Comparison of ENCODE assay signal across 16 cellular contexts in the genomic region with DNA sequence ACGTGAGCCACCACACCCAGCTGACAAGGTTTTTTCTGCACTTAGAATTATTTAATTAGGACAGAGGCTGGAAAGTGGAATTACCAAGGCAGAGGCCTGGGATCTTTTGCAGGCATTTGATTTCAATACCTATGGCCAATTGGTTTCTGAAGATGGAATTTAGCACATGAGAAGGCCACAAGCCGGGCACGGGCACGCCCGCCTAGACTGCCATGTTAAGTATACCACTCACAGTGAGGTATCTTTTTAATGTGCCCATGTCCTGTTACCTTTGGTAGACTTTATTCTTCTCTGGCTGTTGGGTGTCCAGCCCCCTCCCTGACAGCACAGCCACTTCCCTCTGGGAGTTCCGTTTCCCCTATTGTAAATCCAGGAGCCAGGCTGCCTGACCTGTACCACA. TPM values are rescaled to one million over a fixed set of nuclear protein-coding genes. Genes with fewer than 3 reads are reported as not detected.
DNase-seq lines count a peak whose midpoint lies in the region; ATAC-seq lines count a peak whose summit lies in the region.
"Had no signal": no experiment of that assay in that cellular context is flagged by ENCODE, and none has a peak within 500 bp of the region (broad histone marks: within the 10 kb centered on the region; RNA-seq: fewer than 3 reads in every experiment).

No MANE protein-coding gene starts in this region.

- H2AK5ac ChIP-seq in mesenchymal stem cell (ENCODE audit: low read length, severe bottlenecking): peak overlapping the region; percentile 81

- ATAC-seq in HG02678 (IDR thresholded peaks at IDR 0.05; ENCODE audit: unreplicated experiment): no peak
- no peak for ATAC-seq in GM21381 (IDR thresholded peaks at IDR 0.05; ENCODE audit: unreplicated experiment)

- H3K27me3 ChIP-seq in BLaER1 (no peaks in the 10 kb centered on the region), mesenchymal stem cell (ENCODE audit: control insufficient read depth in 1 of 2, insufficient read depth in 1 of 2, low read length in 2 of 2) (no peaks in the 10 kb centered on the region)
- H3K27me3 ChIP-seq in CD4-positive, alpha-beta memory T cell (ENCODE audit: insufficient read depth, low read length): no peaks in the 10 kb centered on the region

- H3K4me3 ChIP-seq in BLaER1: no peak overlapping the region
- no peak overlapping the region for H3K4me3 ChIP-seq in CD4-positive, alpha-beta memory T cell (ENCODE audit: low read length in 2 of 2)
- no peak overlapping the region for H3K4me3 ChIP-seq in mesenchymal stem cell (ENCODE audit: insufficient read depth in 1 of 2, low read depth in 1 of 2, low read length in 2 of 2)

- intact Hi-C loops in CD4-positive, alpha-beta memory T cell (cut with micrococcal nuclease): no loop called here
- intact Hi-C loops in activated CD4-positive, alpha-beta memory T cell treated with anti-CD3 and anti-CD28 coated beads for 36 hours (cut with micrococcal nuclease): no loop called here

- H3K27ac ChIP-seq in BLaER1 (peak overlapping the region; percentile 96), mesenchymal stem cell (ENCODE audit: low read length, poor library complexity, severe bottlenecking) (no peak overlapping the region)
- H3K27ac ChIP-seq in CD4-positive, alpha-beta memory T cell (ENCODE audit: low read depth, low read length): no peak overlapping the region

- H3K4me3 Mint-ChIP-seq in CD4-positive, alpha-beta memory T cell: peak overlapping the region in 7 of 8 donors; percentile 43 to 72 (median 63)
- peak overlapping the region; percentile 41 for H3K4me3 Mint-ChIP-seq in activated CD4-positive, alpha-beta memory T cell treated with anti-CD3 and anti-CD28 coated beads for 36 hours

- peak overlapping the region; percentile 41 for H4K91ac ChIP-seq in mesenchymal stem cell (ENCODE audit: low read length)

- H3K9me3 ChIP-seq in BLaER1: no peaks in the 10 kb centered on the region
- H3K9me3 ChIP-seq in CD4-positive, alpha-beta memory T cell (ENCODE audit: control insufficient read depth in 1 of 2, low read length in 2 of 2): no peaks in the 10 kb centered on the region
- no peaks in the 10 kb centered on the region for H3K9me3 ChIP-seq in mesenchymal stem cell (ENCODE audit: control insufficient read depth, low read length)

- H3K18ac ChIP-seq in mesenchymal stem cell (ENCODE audit: low read depth in 1 of 2, low read length in 2 of 2): peak overlapping the region; percentile 29 to 63

- H2BK120ac ChIP-seq in mesenchymal stem cell (ENCODE audit: low read depth, low read length): no peak overlapping the region

- peak overlapping the region in 1 of 2 experiments; percentile 38 for H3K23ac ChIP-seq in mesenchymal stem cell (ENCODE audit: low read length in 2 of 2)

- no peaks in the 10 kb centered on the region for H4K20me1 ChIP-seq in BLaER1

- H2AFZ ChIP-seq in mesenchymal stem cell (ENCODE audit: low read depth, low read length): no peak overlapping the region

- H2BK12ac ChIP-seq in mesenchymal stem cell (ENCODE audit: low read length in 2 of 2): peak overlapping the region; percentile 59 to 76

- H3K4ac ChIP-seq in mesenchymal stem cell (ENCODE audit: low read depth in 1 of 2, low read length in 2 of 2): peak overlapping the region in 1 of 2 experiments; percentile 58

- H3K9ac ChIP-seq in BLaER1: peak overlapping the region; percentile 79
- no peak overlapping the region for H3K9ac ChIP-seq in mesenchymal stem cell (ENCODE audit: low read length)

- peaks cover 49 to 82% (median 62%) of the 10 kb centered on the region in 4 donors for H3K4me1 Mint-ChIP-seq in CD4-positive, alpha-beta memory T cell
- H3K4me1 Mint-ChIP-seq in activated CD4-positive, alpha-beta memory T cell treated with anti-CD3 and anti-CD28 coated beads for 36 hours (ENCODE audit: low read depth): peaks cover 64% of the 10 kb centered on the region

- DNase-seq in CD4-positive, alpha-beta memory T cell: no peak
- DNase-seq in activated CD4-positive, alpha-beta memory T cell treated with anti-CD3 and anti-CD28 coated beads for 36 hours: no peak
- DNase-seq in mesenchymal stem cell (no peak), NCI-H2227 treated with DMSO at 0.1 percent for 48 hours (lab: John Stamatoyannopoulos, UW) (no peak)
- DNase-seq in stimulated activated CD4-positive, alpha-beta T cell treated with anti-CD3 and anti-CD28 coated beads, Interleukin-4, amount 100 ng/mL, for 24 hours: no peak
- DNase-seq: amygdala, cerebellar nuclear complex, DMS79 treated with DMSO at 0.1 percent for 48 hours, foreskin melanocyte, Kasumi-1, naive B cell, NCI-H1417 treated with DMSO at 0.1 percent for 48 hours, NCI-H446 had no signal

- H3K4me1 ChIP-seq in BLaER1 (peaks cover 95% of the 10 kb centered on the region), mesenchymal stem cell (ENCODE audit: control insufficient read depth, insufficient read depth, low read depth, low read length) (peaks cover 22% of the 10 kb centered on the region)
- peaks cover 86% of the 10 kb centered on the region for H3K4me1 ChIP-seq in CD4-positive, alpha-beta memory T cell (ENCODE audit: insufficient read depth, low read length)

- peaks cover 54% of the 10 kb centered on the region for H3K36me3 ChIP-seq in BLaER1
- H3K36me3 ChIP-seq in CD4-positive, alpha-beta memory T cell (ENCODE audit: insufficient read depth, low read length): peaks cover 18% of the 10 kb centered on the region
- H3K36me3 ChIP-seq in mesenchymal stem cell (ENCODE audit: control insufficient read depth in 1 of 2, insufficient read depth in 2 of 2, low read depth in 1 of 2, low read length in 2 of 2): no peaks in the 10 kb centered on the region

- peak overlapping the region; percentile 12 to 95 (median 77) for H3K27ac Mint-ChIP-seq in CD4-positive, alpha-beta memory T cell
- peak overlapping the region; percentile 97 for H3K27ac Mint-ChIP-seq in activated CD4-positive, alpha-beta memory T cell treated with anti-CD3 and anti-CD28 coated beads for 36 hours

- H3K9me3 Mint-ChIP-seq in CD4-positive, alpha-beta memory T cell: peaks cover 0 to 5% (median 0%) of the 10 kb centered on the region in 8 donors
- H3K9me3 Mint-ChIP-seq in activated CD4-positive, alpha-beta memory T cell treated with anti-CD3 and anti-CD28 coated beads for 36 hours: no peaks in the 10 kb centered on the region
- H3K9me3 Mint-ChIP-seq: naive B cell had no signal

- peak overlapping the region; percentile 64 for H2BK15ac ChIP-seq in mesenchymal stem cell (ENCODE audit: low read depth, poor library complexity, severe bottlenecking)

- POLR2A ChIA-PET in CD4-positive, alpha-beta memory T cell (lab: Charles Lee; ENCODE audit: partially characterized antibody): interaction anchor here (0.7 to 2.8 kb wide), 4 partner anchors 9 to 16 kb away, joined by 3 to 12 read pairs (median 6); no protein-coding TSS in a partner anchor
- POLR2A ChIA-PET in activated CD4-positive, alpha-beta memory T cell treated with anti-CD3 and anti-CD28 coated beads for 36 hours (lab: Charles Lee): no interaction called here

- H3K14ac ChIP-seq in mesenchymal stem cell (ENCODE audit: low read length in 2 of 2): peak overlapping the region in 1 of 2 experiments; percentile 70

- H3K4me2 ChIP-seq in BLaER1 (peak overlapping the region; percentile 81), mesenchymal stem cell (ENCODE audit: low read length, poor library complexity, severe bottlenecking) (no peak overlapping the region)

- no peak overlapping the region for H2BK5ac ChIP-seq in mesenchymal stem cell (ENCODE audit: low read depth, low read length, poor library complexity, severe bottlenecking)

- WGBS in mesenchymal stem cell: 90% methylated on average over 6 of the region's 6 CpGs

- H3K79me1 ChIP-seq in mesenchymal stem cell (replicated peaks; ENCODE audit: low read length, poor library complexity, severe bottlenecking): peaks cover 4% of the 10 kb centered on the region

- H3K36me3 Mint-ChIP-seq in CD4-positive, alpha-beta memory T cell: peaks cover 31 to 58% of the 10 kb centered on the region in 2 donors
- H3K36me3 Mint-ChIP-seq in activated CD4-positive, alpha-beta memory T cell treated with anti-CD3 and anti-CD28 coated beads for 36 hours: peaks cover 22% of the 10 kb centered on the region

- no peaks in the 10 kb centered on the region for H3K27me3 Mint-ChIP-seq in CD4-positive, alpha-beta memory T cell
- H3K27me3 Mint-ChIP-seq in activated CD4-positive, alpha-beta memory T cell treated with anti-CD3 and anti-CD28 coated beads for 36 hours: no peaks in the 10 kb centered on the region
- H3K27me3 Mint-ChIP-seq: naive B cell had no signal

- H4K8ac ChIP-seq in mesenchymal stem cell (ENCODE audit: low read length): peak overlapping the region; percentile 66

- CTCF ChIA-PET in CD4-positive, alpha-beta memory T cell (lab: Charles Lee; ENCODE audit: partially characterized antibody): no interaction called here
- CTCF ChIA-PET in activated CD4-positive, alpha-beta memory T cell treated with anti-CD3 and anti-CD28 coated beads for 36 hours (lab: Charles Lee): interaction anchor here (1.9 to 2.4 kb wide), 3 partner anchors 11 to 245 kb away, joined by 5 to 7 read pairs (median 7); a partner anchor contains a TSS

RNA-seq across cellular contexts. Expression of a gene that starts 18.0 kb away (rescaled TPM):
- 10 to 100 TPM; 39.1 to 40.9 TPM for total RNA-seq in CD4-positive, alpha-beta memory T cell
- polyA plus RNA-seq in CD4-positive, alpha-beta memory T cell: 10 to 100 TPM; 10.3 to 19.3 TPM
- total RNA-seq in activated CD4-positive, alpha-beta memory T cell treated with anti-CD3 and anti-CD28 coated beads for 36 hours: 10 to 100 TPM; 57.7 to 58.7 TPM
- polyA plus RNA-seq in mesenchymal stem cell (2013, experiment 1 of 2): 17.9 TPM
- polyA plus RNA-seq in mesenchymal stem cell (2013, experiment 2 of 2): 18.2 TPM
